In the genomic region with DNA sequence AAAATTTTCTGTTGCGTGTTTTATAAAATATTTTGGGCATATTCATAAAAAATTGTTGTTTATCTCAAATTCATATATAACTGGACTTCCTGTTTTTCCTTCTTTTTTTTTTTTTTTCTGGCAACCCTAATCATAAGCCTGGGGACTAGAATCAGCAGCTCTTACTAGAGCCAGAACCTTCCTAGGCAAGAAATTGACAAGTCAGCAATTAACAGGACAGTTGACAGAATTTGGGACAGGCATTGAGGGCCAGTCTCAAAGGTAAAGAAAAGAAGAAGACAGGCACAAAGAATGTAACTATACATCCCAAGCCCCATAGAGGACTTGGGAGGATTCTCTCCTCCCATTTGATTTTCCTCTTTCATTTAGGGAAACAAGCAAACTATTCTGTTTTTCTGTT, we compare ENCODE assay signal across 3 cellular contexts.
TF ChIP-seq lines count a peak whose summit lies in the region.

No MANE protein-coding gene starts in this region.

TF ChIP-seq in A549, 52 proteins besides CTCF, POLR2A, EP300 and RAD21:
- TF ChIP-seq ZFP36 (IDR thresholded peaks at IDR 0.05; ENCODE audit: borderline replicate concordance, partially characterized antibody) (no peak), RFX5 (IDR thresholded peaks at IDR 0.05) (no peak), MAFK (IDR thresholded peaks at IDR 0.05; ENCODE audit: partially characterized antibody) (peak; percentile 72)

TF ChIP-seq in IMR-90, 13 proteins besides CTCF, POLR2A, EP300 and RAD21:
- TF ChIP-seq RCOR1 (IDR thresholded peaks at IDR 0.05; ENCODE audit: insufficient replicate concordance, low read length) = no peak
- no peak for TF ChIP-seq RFX5 (IDR thresholded peaks at IDR 0.05; ENCODE audit: low read depth, low read length)
- no peak for TF ChIP-seq FOS (IDR thresholded peaks at IDR 0.05; ENCODE audit: low read depth, low read length)
- no peak for TF ChIP-seq MXI1 (IDR thresholded peaks at IDR 0.05; ENCODE audit: borderline replicate concordance, low read depth, low read length)
- TF ChIP-seq MAZ (IDR thresholded peaks at IDR 0.05; ENCODE audit: borderline replicate concordance, low read depth, low read length) = no peak
- TF ChIP-seq MAFK (IDR thresholded peaks at IDR 0.05; ENCODE audit: low read depth, low read length) = peak; percentile 88
- no peak for TF ChIP-seq CHD1 (IDR thresholded peaks at IDR 0.05; ENCODE audit: low read depth, low read length)
- TF ChIP-seq BHLHE40 (IDR thresholded peaks at IDR 0.05; ENCODE audit: low read depth, low read length) = no peak

TF ChIP-seq in H1, 55 proteins besides CTCF, POLR2A, EP300 and RAD21:
- TF ChIP-seq MAFK (IDR thresholded peaks at IDR 0.05; ENCODE audit: low read depth, low read length) (peak; percentile 51; the same call in 1 of the 2 replicates), CEBPB (IDR thresholded peaks at IDR 0.05; ENCODE audit: low read depth, low read length) (no peak)
